ENCODE assay signal across 11 cellular contexts in genomic region chr1:62433861-62434611, GRCh38. TPM values are rescaled to one million over a fixed set of nuclear protein-coding genes. Genes with fewer than 3 reads are reported as not detected.
DNase-seq lines count a peak whose midpoint lies in the region; ATAC-seq and TF ChIP-seq lines count a peak whose summit lies in the region.
"Had no signal": no experiment of that assay in that cellular context is flagged by ENCODE, and none has a peak within 500 bp of the region (broad histone marks: within the 10 kb centered on the region; RNA-seq: fewer than 3 reads in every experiment).

No MANE protein-coding gene starts in this region.

- ATAC-seq in naive thymus-derived CD8-positive, alpha-beta T cell: no peak
- ATAC-seq in HG03045 (IDR thresholded peaks at IDR 0.05; ENCODE audit: unreplicated experiment): no peak

- intact Hi-C loops in activated CD4-positive, alpha-beta T cell treated with anti-CD3 and anti-CD28 coated beads, Interleukin-2, amount 10 ng/mL, durations not matched to agents 24 days and 14 days (cut with micrococcal nuclease): loop anchor here (10.0 kb wide), 2 partner anchors 931 to 1359 kb away; partner anchors contain the start of gene ALG6

- no peak overlapping the region for H3K27ac Mint-ChIP-seq in HFFc6
- H3K27ac Mint-ChIP-seq in activated CD4-positive, alpha-beta memory T cell treated with anti-CD3 and anti-CD28 coated beads, Interleukin-2, amount 10 ng/mL, durations not matched to agents 7 days and 5 days: no peak overlapping the region
- peak overlapping the region in 8 of 10 donors; percentile 15 to 99 (median 46) for H3K27ac Mint-ChIP-seq in naive thymus-derived CD8-positive, alpha-beta T cell
- no peak overlapping the region for H3K27ac Mint-ChIP-seq in activated CD4-positive, alpha-beta T cell treated with anti-CD3 and anti-CD28 coated beads, Interleukin-2, amount 10 ng/mL, durations not matched to agents 24 days and 14 days

- no peaks in the 10 kb centered on the region for H3K9me3 Mint-ChIP-seq in HFFc6
- H3K9me3 Mint-ChIP-seq in activated CD4-positive, alpha-beta memory T cell treated with anti-CD3 and anti-CD28 coated beads, Interleukin-2, amount 10 ng/mL, durations not matched to agents 7 days and 5 days: no peaks in the 10 kb centered on the region
- peaks cover 0 to 9% (median 0%) of the 10 kb centered on the region in 9 donors for H3K9me3 Mint-ChIP-seq in naive thymus-derived CD8-positive, alpha-beta T cell
- H3K9me3 Mint-ChIP-seq in activated CD4-positive, alpha-beta T cell treated with anti-CD3 and anti-CD28 coated beads, Interleukin-2, amount 10 ng/mL, durations not matched to agents 24 days and 14 days: no peaks in the 10 kb centered on the region

- CTCF ChIA-PET in activated CD4-positive, alpha-beta memory T cell treated with anti-CD3 and anti-CD28 coated beads, Interleukin-2, amount 10 ng/mL, durations not matched to agents 7 days and 5 days (lab: Charles Lee): interaction anchor here (2.2 kb wide), 1 partner anchor 10 kb away, joined by 7 read pairs; no protein-coding TSS in a partner anchor

- H3K27me3 Mint-ChIP-seq in HFFc6 (ENCODE audit: insufficient read depth): peaks cover 7% of the 10 kb centered on the region
- H3K27me3 Mint-ChIP-seq in activated CD4-positive, alpha-beta memory T cell treated with anti-CD3 and anti-CD28 coated beads, Interleukin-2, amount 10 ng/mL, durations not matched to agents 7 days and 5 days: no peaks in the 10 kb centered on the region
- peaks cover 0 to 8% (median 2%) of the 10 kb centered on the region in 5 donors for H3K27me3 Mint-ChIP-seq in naive thymus-derived CD8-positive, alpha-beta T cell
- peaks cover 4% of the 10 kb centered on the region for H3K27me3 Mint-ChIP-seq in activated CD4-positive, alpha-beta T cell treated with anti-CD3 and anti-CD28 coated beads, Interleukin-2, amount 10 ng/mL, durations not matched to agents 24 days and 14 days

- peaks cover 33% of the 10 kb centered on the region for H3K4me1 Mint-ChIP-seq in HFFc6 (ENCODE audit: low read depth)
- H3K4me1 Mint-ChIP-seq in activated CD4-positive, alpha-beta memory T cell treated with anti-CD3 and anti-CD28 coated beads, Interleukin-2, amount 10 ng/mL, durations not matched to agents 7 days and 5 days: peaks cover 19% of the 10 kb centered on the region
- peaks cover 15 to 32% (median 22%) of the 10 kb centered on the region in 4 donors for H3K4me1 Mint-ChIP-seq in naive thymus-derived CD8-positive, alpha-beta T cell
- H3K4me1 Mint-ChIP-seq in activated CD4-positive, alpha-beta T cell treated with anti-CD3 and anti-CD28 coated beads, Interleukin-2, amount 10 ng/mL, durations not matched to agents 24 days and 14 days: peaks cover 9% of the 10 kb centered on the region

- peak; percentile 50 for TF ChIP-seq CTCF in HFFc6 (IDR thresholded peaks at IDR 0.05)

- peaks cover 15% of the 10 kb centered on the region for H3K36me3 Mint-ChIP-seq in HFFc6 (ENCODE audit: low read depth)
- H3K36me3 Mint-ChIP-seq in activated CD4-positive, alpha-beta memory T cell treated with anti-CD3 and anti-CD28 coated beads, Interleukin-2, amount 10 ng/mL, durations not matched to agents 7 days and 5 days (ENCODE audit: low read depth): peaks cover 16% of the 10 kb centered on the region
- no peaks in the 10 kb centered on the region for H3K36me3 Mint-ChIP-seq in naive thymus-derived CD8-positive, alpha-beta T cell
- peaks cover 7% of the 10 kb centered on the region for H3K36me3 Mint-ChIP-seq in activated CD4-positive, alpha-beta T cell treated with anti-CD3 and anti-CD28 coated beads, Interleukin-2, amount 10 ng/mL, durations not matched to agents 24 days and 14 days (ENCODE audit: low read depth)

- peak; percentile 44 for DNase-seq in NCI-H2171 treated with DMSO at 0.1 percent for 48 hours (lab: John Stamatoyannopoulos, UW)
- DNase-seq in NCI-H2171 (lab: John Stamatoyannopoulos, UW): no peak
- DNase-seq in HFFc6: no peak
- no peak for DNase-seq in activated CD4-positive, alpha-beta memory T cell treated with anti-CD3 and anti-CD28 coated beads, Interleukin-2, amount 10 ng/mL, durations not matched to agents 7 days and 5 days
- DNase-seq in naive thymus-derived CD8-positive, alpha-beta T cell: no peak
- no peak for DNase-seq in activated CD4-positive, alpha-beta T cell treated with anti-CD3 and anti-CD28 coated beads, Interleukin-2, amount 10 ng/mL, durations not matched to agents 24 days and 14 days
- DNase-seq in nucleus accumbens (lab: John Stamatoyannopoulos, UW): no peak
- DNase-seq: activated T-cell treated with anti-CD3 and anti-CD28 coated beads, Interleukin-2, amount 50 U/mL, for 48 hours; head of caudate nucleus; NCI-H1436 treated with DMSO at 0.1 percent for 48 hours had no signal

- H3K4me3 Mint-ChIP-seq in HFFc6: no peak overlapping the region; the same call in 1 of the 2 replicates
- peak overlapping the region; percentile 11 for H3K4me3 Mint-ChIP-seq in activated CD4-positive, alpha-beta memory T cell treated with anti-CD3 and anti-CD28 coated beads, Interleukin-2, amount 10 ng/mL, durations not matched to agents 7 days and 5 days
- H3K4me3 Mint-ChIP-seq in naive thymus-derived CD8-positive, alpha-beta T cell: peak overlapping the region in 7 of 10 donors; percentile 28 to 71 (median 39)
- no peak overlapping the region for H3K4me3 Mint-ChIP-seq in activated CD4-positive, alpha-beta T cell treated with anti-CD3 and anti-CD28 coated beads, Interleukin-2, amount 10 ng/mL, durations not matched to agents 24 days and 14 days

- POLR2A ChIA-PET in activated CD4-positive, alpha-beta memory T cell treated with anti-CD3 and anti-CD28 coated beads, Interleukin-2, amount 10 ng/mL, durations not matched to agents 7 days and 5 days (lab: Charles Lee): no interaction called here
- POLR2A ChIA-PET in naive thymus-derived CD8-positive, alpha-beta T cell (lab: Charles Lee): no interaction called here

RNA-seq across cellular contexts. Expression of gene USP1, which starts 2.8 kb away (rescaled TPM):
- total RNA-seq in HFFc6 (2021; fragmentation: NEBNext Ultra II Directional; extraction: Animal tissue kit (Norgen Biotek cat#: 25700)): 10 to 100 TPM; 15.0 to 30.9 (median 28.3) TPM
- 10 to 100 TPM; 74.6 to 78.6 TPM for total RNA-seq in activated CD4-positive, alpha-beta memory T cell treated with anti-CD3 and anti-CD28 coated beads, Interleukin-2, amount 10 ng/mL, durations not matched to agents 7 days and 5 days
- 10 to 100 TPM; 37.5 to 39.1 TPM for total RNA-seq in naive thymus-derived CD8-positive, alpha-beta T cell
- 10 to 100 TPM; 22.2 to 25.5 (median 24.6) TPM for polyA plus RNA-seq in naive thymus-derived CD8-positive, alpha-beta T cell
- total RNA-seq in activated CD4-positive, alpha-beta T cell treated with anti-CD3 and anti-CD28 coated beads, Interleukin-2, amount 10 ng/mL, durations not matched to agents 24 days and 14 days: 77.4 and 81.5 TPM in 2 replicates

Comparison
In these comparisons a context has a peak if more than half of its experiments do, and no peak if none do; other contexts are left out.
1. H3K27ac Mint-ChIP-seq: peak in naive thymus-derived CD8-positive, alpha-beta T cell (8 of 10); none in HFFc6 (single experiment), activated CD4-positive, alpha-beta memory T cell treated with anti-CD3 and anti-CD28 coated beads, Interleukin-2, amount 10 ng/mL, durations not matched to agents 7 days and 5 days (single experiment) and activated CD4-positive, alpha-beta T cell treated with anti-CD3 and anti-CD28 coated beads, Interleukin-2, amount 10 ng/mL, durations not matched to agents 24 days and 14 days (single experiment).
2. H3K4me3 Mint-ChIP-seq: peak in activated CD4-positive, alpha-beta memory T cell treated with anti-CD3 and anti-CD28 coated beads, Interleukin-2, amount 10 ng/mL, durations not matched to agents 7 days and 5 days (single experiment) and naive thymus-derived CD8-positive, alpha-beta T cell (7 of 10); none in HFFc6 (single experiment) and activated CD4-positive, alpha-beta T cell treated with anti-CD3 and anti-CD28 coated beads, Interleukin-2, amount 10 ng/mL, durations not matched to agents 24 days and 14 days (single experiment).